In the genomic region with DNA sequence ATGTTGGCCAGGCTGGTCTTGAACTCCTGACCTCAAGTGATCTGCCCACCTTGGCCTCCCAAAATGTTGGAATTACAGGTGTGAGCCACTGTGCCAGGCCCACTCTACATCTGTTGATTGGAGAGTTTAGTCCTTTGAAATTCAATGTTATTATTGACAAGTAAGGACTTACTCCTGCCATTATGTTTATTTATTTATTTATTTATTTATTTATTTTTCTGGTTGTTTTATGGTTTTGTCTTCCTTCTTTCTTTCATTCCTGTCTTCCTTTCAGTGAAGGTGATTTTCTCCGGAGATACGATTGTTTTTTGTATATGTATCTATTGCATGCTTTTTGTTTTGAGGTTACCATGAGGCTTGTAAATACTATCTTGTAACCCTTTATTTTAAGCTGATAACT, we compare ENCODE assay signal across 37 cellular contexts.
"Had no signal": no experiment of that assay in that cellular context is flagged by ENCODE, and none has a peak within 500 bp of the region (broad histone marks: within the 10 kb centered on the region; RNA-seq: fewer than 3 reads in every experiment).

No MANE protein-coding gene starts in this region.

- H3K9me3 ChIP-seq: adrenal gland, ascending aorta, body of pancreas had no signal

- H3K9me3 Mint-ChIP-seq: activated naive CD4-positive, alpha-beta T cell treated with anti-CD3 and anti-CD28 coated beads for 36 hours; activated naive CD4-positive, alpha-beta T cell treated with anti-CD3 and anti-CD28 coated beads, Interleukin-2, amount 10 ng/mL, durations not matched to agents 7 days and 5 days; activated naive CD4-positive, alpha-beta T cell treated with anti-CD3 and anti-CD28 coated beads, Interleukin-2, amount 50 U/mL, for 72 hours; activated naive CD8-positive, alpha-beta T cell treated with anti-CD3 and anti-CD28 coated beads for 36 hours; activated naive CD8-positive, alpha-beta T cell treated with anti-CD3 and anti-CD28 coated beads, Interleukin-2, amount 10 ng/mL, durations not matched to agents 7 days and 5 days; activated T-cell treated with anti-CD3 and anti-CD28 coated beads, Interleukin-2, amount 50 U/mL, for 24 hours; activated T-cell treated with anti-CD3 and anti-CD28 coated beads, Interleukin-2, amount 50 U/mL, for 4 hours; activated T-cell treated with anti-CD3 and anti-CD28 coated beads, Interleukin-2, amount 50 U/mL, for 72 hours; activated T-helper 1 cell treated with anti-CD3 and anti-CD28 coated beads, Interleukin-12 subunit alpha, Interleukin-12 subunit beta, Interleukin-2, Interleukin-4 antibody, amounts not matched to agents 30 ng/mL and 10 ng/mL and 1 ng/mL, durations not matched to agents 14 hours and 24 hours and 36 hours; activated T-helper 17 cell treated with anti-CD3 and anti-CD28 coated beads, Interleukin-2, amount 50 U/mL, for 72 hours; activated T-helper 2 cell treated with anti-CD3 and anti-CD28 coated beads, Interferon-gamma antibody, Interleukin-2, Interleukin-4, amounts not matched to agents 10 μg/mL and 5 μg/mL and 100 μg/mL, durations not matched to agents 14 hours and 24 hours and 36 hours; central memory CD8-positive, alpha-beta T cell had no signal

- H3K4me1 Mint-ChIP-seq: activated naive CD4-positive, alpha-beta T cell treated with anti-CD3 and anti-CD28 coated beads, Interleukin-2, amount 10 ng/mL, durations not matched to agents 7 days and 5 days; activated naive CD4-positive, alpha-beta T cell treated with anti-CD3 and anti-CD28 coated beads, Interleukin-2, amount 50 U/mL, for 24 hours; activated naive CD8-positive, alpha-beta T cell treated with anti-CD3 and anti-CD28 coated beads for 36 hours; activated naive CD8-positive, alpha-beta T cell treated with anti-CD3 and anti-CD28 coated beads, Interleukin-2, amount 10 ng/mL, durations not matched to agents 7 days and 5 days; activated naive CD8-positive, alpha-beta T cell treated with anti-CD3 and anti-CD28 coated beads, Interleukin-2, amount 50 U/mL, for 24 hours; activated T-helper 17 cell treated with anti-CD3 and anti-CD28 coated beads, Interleukin-2, amount 50 U/mL, for 72 hours; brain; central memory CD8-positive, alpha-beta T cell had no signal

- H3K4me3 ChIP-seq: adrenal gland, ascending aorta, body of pancreas, breast epithelium, cardiac muscle cell had no signal

- H3K27ac ChIP-seq: adrenal gland, ascending aorta, body of pancreas, brain microvascular endothelial cell, breast epithelium, cardiac muscle cell had no signal

- H3K4me1 ChIP-seq: adrenal gland, ascending aorta, body of pancreas, breast epithelium had no signal

- H3K27me3 Mint-ChIP-seq: activated naive CD4-positive, alpha-beta T cell treated with anti-CD3 and anti-CD28 coated beads, Interleukin-2, amount 10 ng/mL, durations not matched to agents 7 days and 5 days; brain had no signal

- H3K4me3 Mint-ChIP-seq: activated naive CD4-positive, alpha-beta T cell treated with anti-CD3 and anti-CD28 coated beads for 36 hours; activated naive CD4-positive, alpha-beta T cell treated with anti-CD3 and anti-CD28 coated beads, Interleukin-2, amount 10 ng/mL, durations not matched to agents 7 days and 5 days; activated naive CD4-positive, alpha-beta T cell treated with anti-CD3 and anti-CD28 coated beads, Interleukin-2, amount 50 U/mL, for 24 hours; activated naive CD8-positive, alpha-beta T cell; activated naive CD8-positive, alpha-beta T cell treated with anti-CD3 and anti-CD28 coated beads for 36 hours; activated naive CD8-positive, alpha-beta T cell treated with anti-CD3 and anti-CD28 coated beads, Interleukin-2, amount 10 ng/mL, durations not matched to agents 7 days and 5 days; activated naive CD8-positive, alpha-beta T cell treated with anti-CD3 and anti-CD28 coated beads, Interleukin-2, amount 50 U/mL, for 24 hours; activated T-cell treated with anti-CD3 and anti-CD28 coated beads, Interleukin-2, amount 50 U/mL, for 24 hours; activated T-cell treated with anti-CD3 and anti-CD28 coated beads, Interleukin-2, amount 50 U/mL, for 4 hours; activated T-cell treated with anti-CD3 and anti-CD28 coated beads, Interleukin-2, amount 50 U/mL, for 72 hours; activated T-helper 1 cell treated with anti-CD3 and anti-CD28 coated beads, Interleukin-12 subunit alpha, Interleukin-12 subunit beta, Interleukin-2, Interleukin-4 antibody, amounts not matched to agents 30 ng/mL and 10 ng/mL and 1 ng/mL, durations not matched to agents 14 hours and 24 hours and 36 hours; activated T-helper 17 cell treated with anti-CD3 and anti-CD28 coated beads, Interleukin-2, amount 50 U/mL, for 72 hours; brain; central memory CD8-positive, alpha-beta T cell had no signal

- H3K27ac Mint-ChIP-seq: activated naive CD4-positive, alpha-beta T cell treated with anti-CD3 and anti-CD28 coated beads for 36 hours; activated naive CD4-positive, alpha-beta T cell treated with anti-CD3 and anti-CD28 coated beads, Interleukin-2, amount 10 ng/mL, durations not matched to agents 7 days and 5 days; activated naive CD4-positive, alpha-beta T cell treated with anti-CD3 and anti-CD28 coated beads, Interleukin-2, amount 50 U/mL, for 24 hours; activated naive CD4-positive, alpha-beta T cell treated with anti-CD3 and anti-CD28 coated beads, Interleukin-2, amount 50 U/mL, for 72 hours; activated naive CD8-positive, alpha-beta T cell; activated naive CD8-positive, alpha-beta T cell treated with anti-CD3 and anti-CD28 coated beads for 36 hours; activated naive CD8-positive, alpha-beta T cell treated with anti-CD3 and anti-CD28 coated beads, Interleukin-2, amount 10 ng/mL, durations not matched to agents 7 days and 5 days; activated naive CD8-positive, alpha-beta T cell treated with anti-CD3 and anti-CD28 coated beads, Interleukin-2, amount 50 U/mL, for 24 hours; activated T-cell treated with anti-CD3 and anti-CD28 coated beads, Interleukin-2, amount 50 U/mL, for 24 hours; activated T-cell treated with anti-CD3 and anti-CD28 coated beads, Interleukin-2, amount 50 U/mL, for 72 hours; activated T-helper 1 cell treated with anti-CD3 and anti-CD28 coated beads, Interleukin-12 subunit alpha, Interleukin-12 subunit beta, Interleukin-2, Interleukin-4 antibody, amounts not matched to agents 30 ng/mL and 10 ng/mL and 1 ng/mL, durations not matched to agents 14 hours and 24 hours and 36 hours; activated T-helper 17 cell treated with anti-CD3 and anti-CD28 coated beads, Interleukin-2, amount 50 U/mL, for 72 hours; activated T-helper 2 cell treated with anti-CD3 and anti-CD28 coated beads, Interferon-gamma antibody, Interleukin-2, Interleukin-4, amounts not matched to agents 10 μg/mL and 5 μg/mL and 100 μg/mL, durations not matched to agents 14 hours and 24 hours and 36 hours; brain had no signal

- DNase-seq: activated effector memory CD4-positive, alpha-beta T cell treated with anti-CD3 and anti-CD28 coated beads, Interleukin-2, amount 50 U/mL, for 16 hours; activated effector memory CD4-positive, alpha-beta T cell treated with Interleukin-2 at 50 U/mL for 16 hours; activated gamma-delta T cell; activated gamma-delta T cell treated with Interleukin-2 at 50 U/mL for 16 hours; activated naive CD4-positive, alpha-beta T cell; activated naive CD4-positive, alpha-beta T cell treated with anti-CD3 and anti-CD28 coated beads for 36 hours; activated naive CD4-positive, alpha-beta T cell treated with anti-CD3 and anti-CD28 coated beads, Interleukin-2, amount 10 ng/mL, durations not matched to agents 7 days and 5 days; activated naive CD4-positive, alpha-beta T cell treated with anti-CD3 and anti-CD28 coated beads, Interleukin-2, amount 50 U/mL, for 16 hours; activated naive CD4-positive, alpha-beta T cell treated with Interleukin-2 at 50 U/mL for 16 hours; activated naive CD8-positive, alpha-beta T cell treated with anti-CD3 and anti-CD28 coated beads for 36 hours; activated naive CD8-positive, alpha-beta T cell treated with anti-CD3 and anti-CD28 coated beads, Interleukin-2, amount 10 ng/mL, durations not matched to agents 7 days and 5 days; activated naive CD8-positive, alpha-beta T cell treated with anti-CD3 and anti-CD28 coated beads, Interleukin-2, amount 50 U/mL, for 24 hours; activated T-cell treated with anti-CD3 and anti-CD28 coated beads, Interleukin-2, amount 50 U/mL, for 24 hours; activated T-cell treated with anti-CD3 and anti-CD28 coated beads, Interleukin-2, amount 50 U/mL, for 4 hours; activated T-cell treated with anti-CD3 and anti-CD28 coated beads, Interleukin-2, amount 50 U/mL, for 48 hours; activated T-cell treated with anti-CD3 and anti-CD28 coated beads, Interleukin-2, amount 50 U/mL, for 72 hours; adrenal gland; amniotic stem cell; amygdala; anterior cingulate cortex; aorta; body of pancreas; brain microvascular endothelial cell; caudate nucleus; central memory CD4-positive, alpha-beta T cell; cerebellar nuclear complex had no signal

- H3K36me3 ChIP-seq: adrenal gland, ascending aorta, brain microvascular endothelial cell, breast epithelium, cardiac muscle cell had no signal

- H3K36me3 Mint-ChIP-seq: activated naive CD4-positive, alpha-beta T cell treated with anti-CD3 and anti-CD28 coated beads, Interleukin-2, amount 10 ng/mL, durations not matched to agents 7 days and 5 days; activated naive CD4-positive, alpha-beta T cell treated with anti-CD3 and anti-CD28 coated beads, Interleukin-2, amount 50 U/mL, for 24 hours; activated naive CD4-positive, alpha-beta T cell treated with anti-CD3 and anti-CD28 coated beads, Interleukin-2, amount 50 U/mL, for 72 hours; activated naive CD8-positive, alpha-beta T cell; activated naive CD8-positive, alpha-beta T cell treated with anti-CD3 and anti-CD28 coated beads for 36 hours; activated naive CD8-positive, alpha-beta T cell treated with anti-CD3 and anti-CD28 coated beads, Interleukin-2, amount 10 ng/mL, durations not matched to agents 7 days and 5 days; brain had no signal
